19 cellular contexts compared by ENCODE assay signal in the genomic region with DNA sequence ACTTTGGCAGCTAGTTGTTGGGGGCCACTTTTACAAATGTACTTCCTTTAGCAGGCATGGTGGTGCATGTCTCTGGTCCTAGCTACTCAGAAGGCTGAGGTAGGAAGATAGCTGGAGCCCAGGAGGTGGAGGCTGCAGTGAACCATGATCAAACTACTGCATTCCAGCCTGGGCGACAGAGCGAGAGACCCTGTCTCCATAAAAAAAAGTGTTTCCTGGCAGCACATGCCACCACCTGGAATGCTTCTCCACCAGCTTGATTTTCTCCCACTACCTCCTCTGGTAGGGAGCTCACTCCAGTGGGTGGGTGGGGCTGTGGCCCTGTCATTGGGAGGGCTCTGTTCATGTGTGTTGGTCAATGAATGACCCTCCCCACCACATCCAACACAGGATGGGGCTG. TPM values are rescaled to one million over a fixed set of nuclear protein-coding genes. Genes with fewer than 3 reads are reported as not detected.
DNase-seq lines count a peak whose midpoint lies in the region; ATAC-seq and TF ChIP-seq lines count a peak whose summit lies in the region.
"Had no signal": no experiment of that assay in that cellular context is flagged by ENCODE, and none has a peak within 500 bp of the region (broad histone marks: within the 10 kb centered on the region; RNA-seq: fewer than 3 reads in every experiment).

No MANE protein-coding gene starts in this region.

- H3K27me3 Mint-ChIP-seq in CD8-positive, alpha-beta memory T cell: no peaks in the 10 kb centered on the region
- no peaks in the 10 kb centered on the region for H3K27me3 Mint-ChIP-seq in T-helper 17 cell

- H3K36me3 Mint-ChIP-seq in CD8-positive, alpha-beta memory T cell: peaks cover 0 to 42% (median 4%) of the 10 kb centered on the region in 3 donors
- peaks cover 2% of the 10 kb centered on the region for H3K36me3 Mint-ChIP-seq in T-helper 17 cell (ENCODE audit: low read depth)

- in situ Hi-C loops in ACHN (cut with HindIII; ENCODE audit: low pct_ligation_motif_present, low pct_unique_long_range_greater_than_20kb, low sequenced_read_pairs): no loop called here

- POLR2A ChIA-PET in CD8-positive, alpha-beta memory T cell (lab: Charles Lee): no interaction called here

- no peak overlapping the region for H3K27ac ChIP-seq in CD8-positive, alpha-beta memory T cell (ENCODE audit: low read depth, low read length)
- H3K27ac ChIP-seq in iPS-20b (ENCODE audit: low read length) (no peak overlapping the region), WERI-Rb-1 (no peak overlapping the region), tibial artery (no peak overlapping the region)
- H3K27ac ChIP-seq: A549, SJCRH30 had no signal

- no peak overlapping the region for H3K4me3 Mint-ChIP-seq in CD8-positive, alpha-beta memory T cell
- H3K4me3 Mint-ChIP-seq in T-helper 17 cell: no peak overlapping the region

- H3K9ac ChIP-seq in iPS-20b (ENCODE audit: low read depth, low read length): peak overlapping the region; percentile 38

- H3K4me1 ChIP-seq in CD8-positive, alpha-beta memory T cell (ENCODE audit: insufficient read depth, low read length): peaks cover 19% of the 10 kb centered on the region
- peaks cover 13% of the 10 kb centered on the region for H3K4me1 ChIP-seq in iPS-20b (ENCODE audit: insufficient read depth, low read length)
- H3K4me1 ChIP-seq in tibial artery: peaks cover 0 to 19% (median 5%) of the 10 kb centered on the region in 4 donors
- H3K4me1 ChIP-seq: HAP-1, SJCRH30 had no signal

- intact Hi-C loops in tibial artery (cut with DNase I; ENCODE audit: low total_unique reads): no loop called here

- H3K27ac Mint-ChIP-seq in CD8-positive, alpha-beta memory T cell: peak overlapping the region in 5 of 8 donors; percentile 48 to 75 (median 70)
- H3K27ac Mint-ChIP-seq in T-helper 17 cell: peak overlapping the region; percentile 24

- H3K4me3 ChIP-seq in CD8-positive, alpha-beta memory T cell (ENCODE audit: low read length): no peak overlapping the region
- H3K4me3 ChIP-seq in iPS-20b (ENCODE audit: low read length): peak overlapping the region; percentile 41; the same call in 1 of the 2 replicates
- H3K4me3 ChIP-seq in WERI-Rb-1 (ENCODE audit: low read depth, low read length): no peak overlapping the region
- no peak overlapping the region for H3K4me3 ChIP-seq in tibial artery
- H3K4me3 ChIP-seq: A549, HAP-1, SJCRH30 had no signal

- peaks cover 22 to 57% (median 33%) of the 10 kb centered on the region in 3 donors for H3K4me1 Mint-ChIP-seq in CD8-positive, alpha-beta memory T cell
- peaks cover 25% of the 10 kb centered on the region for H3K4me1 Mint-ChIP-seq in T-helper 17 cell

- no peaks in the 10 kb centered on the region for H3K9me3 Mint-ChIP-seq in CD8-positive, alpha-beta memory T cell

- no peak for TF ChIP-seq CTCF in WERI-Rb-1 (IDR thresholded peaks at IDR 0.05; ENCODE audit: low read depth, low read length)
- no peak for TF ChIP-seq CTCF in tibial artery (IDR thresholded peaks at IDR 0.05)

- H3K9me3 ChIP-seq in CD8-positive, alpha-beta memory T cell (ENCODE audit: low read length): no peaks in the 10 kb centered on the region
- H3K9me3 ChIP-seq in T-helper 17 cell (ENCODE audit: control insufficient read depth, low read length, poor library complexity, severe bottlenecking) (no peaks in the 10 kb centered on the region), iPS-20b (ENCODE audit: insufficient read depth, low read depth, low read length) (no peaks in the 10 kb centered on the region), WERI-Rb-1 (ENCODE audit: severe bottlenecking) (no peaks in the 10 kb centered on the region), tibial artery (no peaks in the 10 kb centered on the region)
- H3K9me3 ChIP-seq: A549, HAP-1, SJCRH30 had no signal

- peak; percentile 18 for DNase-seq in ACHN
- DNase-seq in CD8-positive, alpha-beta memory T cell: no peak
- DNase-seq in T-helper 17 cell: no peak
- no peak for DNase-seq in WERI-Rb-1
- DNase-seq in NCI-H187 treated with DMSO at 0.1 percent for 48 hours (lab: John Stamatoyannopoulos, UW): no peak
- DNase-seq in tibial artery: no peak
- DNase-seq in DMS79 (lab: John Stamatoyannopoulos, UW): no peak
- DNase-seq: AML-193, DMS 273 treated with DMSO at 0.1 percent for 48 hours, MV-4-11, NCI-H146, NCI-H2107, NCI-H446 treated with DMSO at 0.1 percent for 48 hours, NCI-H748 treated with DMSO at 0.1 percent for 48 hours, SJCRH30 had no signal

- CTCF ChIA-PET in CD8-positive, alpha-beta memory T cell (lab: Charles Lee): interaction anchor here (1.9 kb wide), 1 partner anchor 18 kb away, joined by 5 read pairs; the partner anchor contains the start of gene DOHH

- H3K27me3 ChIP-seq in CD8-positive, alpha-beta memory T cell (ENCODE audit: insufficient read depth, low read length, poor library complexity, severe bottlenecking): no peaks in the 10 kb centered on the region
- no peaks in the 10 kb centered on the region for H3K27me3 ChIP-seq in iPS-20b (ENCODE audit: insufficient read depth, low read length)
- H3K27me3 ChIP-seq in WERI-Rb-1 (ENCODE audit: insufficient read depth, low read depth, severe bottlenecking): no peaks in the 10 kb centered on the region
- no peaks in the 10 kb centered on the region for H3K27me3 ChIP-seq in tibial artery
- H3K27me3 ChIP-seq: SJCRH30 had no signal

- ATAC-seq in T-helper 17 cell: no peak
- ATAC-seq: A549 had no signal

- H3K36me3 ChIP-seq in CD8-positive, alpha-beta memory T cell (ENCODE audit: insufficient read depth, low read length): no peaks in the 10 kb centered on the region
- H3K36me3 ChIP-seq in iPS-20b (ENCODE audit: insufficient read depth, low read depth, low read length): no peaks in the 10 kb centered on the region
- H3K36me3 ChIP-seq in WERI-Rb-1: peaks cover 23% of the 10 kb centered on the region
- H3K36me3 ChIP-seq in tibial artery: peaks cover 8 to 48% (median 16%) of the 10 kb centered on the region in 3 donors

RNA-seq across cellular contexts. Expression of gene FZR1, which starts 12.6 kb away (rescaled TPM):
- total RNA-seq in CD8-positive, alpha-beta memory T cell: 10 to 100 TPM; 36.7 to 36.9 TPM
- polyA plus RNA-seq in CD8-positive, alpha-beta memory T cell: 14.4 TPM
- 10 to 100 TPM; 95.0 to 96.6 TPM for total RNA-seq in T-helper 17 cell

RNA-seq across cellular contexts. Expression of gene DOHH, which starts 18.2 kb away (rescaled TPM):
- total RNA-seq in CD8-positive, alpha-beta memory T cell: 10 to 100 TPM; 21.3 to 21.4 TPM
- 14.0 TPM for polyA plus RNA-seq in CD8-positive, alpha-beta memory T cell
- 1 to 10 TPM; 4.1 to 5.2 TPM for total RNA-seq in T-helper 17 cell

RNA-seq across cellular contexts. Expression of gene TEKTIP1, which starts 20.3 kb away (rescaled TPM):
- 1 to 10 TPM; 1.0 to 1.2 TPM for total RNA-seq in CD8-positive, alpha-beta memory T cell
- 0.38 TPM for polyA plus RNA-seq in CD8-positive, alpha-beta memory T cell
- total RNA-seq in T-helper 17 cell: 1 to 10 TPM; 5.0 to 8.4 TPM
- total RNA-seq: RPMI7951, SJCRH30 had no signal
- polyA plus RNA-seq: A549 had no signal

RNA-seq across cellular contexts. Expression of gene SMIM44, which starts 35.4 kb away (rescaled TPM):
- not detected for total RNA-seq in CD8-positive, alpha-beta memory T cell
- not detected for polyA plus RNA-seq in CD8-positive, alpha-beta memory T cell
- total RNA-seq in T-helper 17 cell: not detected
- total RNA-seq: RPMI7951, SJCRH30 had no signal
- polyA plus RNA-seq: A549 had no signal

RNA-seq across cellular contexts. Expression of gene SMIM24, which starts 38.3 kb away (rescaled TPM):
- not detected for total RNA-seq in CD8-positive, alpha-beta memory T cell
- polyA plus RNA-seq in CD8-positive, alpha-beta memory T cell: 0.66 TPM
- total RNA-seq in T-helper 17 cell: not detected
- total RNA-seq: RPMI7951, SJCRH30 had no signal
